ENCODE assay signal across 29 cellular contexts in the genomic region with DNA sequence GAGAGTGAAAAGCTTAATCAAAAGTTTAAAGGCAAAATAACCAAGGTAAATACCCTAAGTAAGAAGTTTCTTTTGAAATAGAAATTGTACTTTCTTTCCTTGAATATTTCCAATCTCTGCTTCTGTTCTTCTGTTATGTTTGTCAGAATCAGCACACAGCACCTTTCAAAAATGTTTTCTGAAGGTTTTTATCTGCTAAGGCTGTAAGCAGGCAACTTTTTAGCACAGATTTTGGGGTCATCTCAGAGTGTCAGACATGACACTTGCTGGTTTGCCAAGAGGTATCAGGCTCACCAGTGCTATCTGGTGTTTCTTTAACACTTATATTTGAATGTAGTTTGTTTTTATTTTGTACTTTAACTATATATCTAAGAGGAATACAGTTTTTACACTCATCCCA.
DNase-seq lines count a peak whose midpoint lies in the region; ATAC-seq, FAIRE-seq and TF ChIP-seq lines count a peak whose summit lies in the region.
"Had no signal": no experiment of that assay in that cellular context is flagged by ENCODE, and none has a peak within 500 bp of the region (broad histone marks: within the 10 kb centered on the region; RNA-seq: fewer than 3 reads in every experiment).

No MANE protein-coding gene starts in this region.

- no peaks in the 10 kb centered on the region for H3K27me3 Mint-ChIP-seq in T-helper 1 cell treated with Interleukin-12 subunit alpha and Interleukin-12 subunit beta and Interleukin-4 antibody, amounts not matched to agents 30 μg/mL and 1 μg/mL, for 36 hours (ENCODE audit: low read depth)
- H3K27me3 Mint-ChIP-seq in chondrocyte (ENCODE audit: low read depth): no peaks in the 10 kb centered on the region
- H3K27me3 Mint-ChIP-seq in CD14-positive monocyte (ENCODE audit: low read depth in 3 of 3): no peaks in the 10 kb centered on the region
- H3K27me3 Mint-ChIP-seq in activated naive CD8-positive, alpha-beta T cell treated with anti-CD3 and anti-CD28 coated beads, Interleukin-2, amount 50 U/mL, for 24 hours: no peaks in the 10 kb centered on the region
- H3K27me3 Mint-ChIP-seq: effector memory CD8-positive, alpha-beta T cell; progenitor cell of endocrine pancreas; stimulated activated naive CD8-positive, alpha-beta T cell treated with anti-CD3 and anti-CD28 coated beads, Interleukin-15, amount 100 ng/mL, for 72 hours had no signal

- no peak overlapping the region for H3K4ac ChIP-seq in trophoblast cell (ENCODE audit: low read depth, low read length)

- no peaks in the 10 kb centered on the region for H3K9me3 ChIP-seq in trophoblast cell (ENCODE audit: insufficient read depth, low read depth, low read length)
- H3K9me3 ChIP-seq in effector memory CD4-positive, alpha-beta T cell (ENCODE audit: control insufficient read depth, low read length): no peaks in the 10 kb centered on the region
- H3K9me3 ChIP-seq: adrenal gland, esophagus squamous epithelium, lower lobe of right lung, thyroid gland had no signal

- peaks cover 61% of the 10 kb centered on the region for H3K4me1 Mint-ChIP-seq in T-helper 1 cell treated with Interleukin-12 subunit alpha and Interleukin-12 subunit beta and Interleukin-4 antibody, amounts not matched to agents 30 μg/mL and 1 μg/mL, for 36 hours (ENCODE audit: low read depth)
- H3K4me1 Mint-ChIP-seq in chondrocyte (ENCODE audit: low read depth) (peaks cover 72% of the 10 kb centered on the region), CD14-positive monocyte (peaks cover 3% of the 10 kb centered on the region)
- H3K4me1 Mint-ChIP-seq in activated naive CD8-positive, alpha-beta T cell treated with anti-CD3 and anti-CD28 coated beads, Interleukin-2, amount 50 U/mL, for 24 hours: peaks cover 63% of the 10 kb centered on the region

- DNase-seq in T-helper 1 cell (no peak), RCC 7860 (ENCODE audit: low spot score) (peak; percentile 3), chondrocyte (ENCODE audit: low spot score) (no peak), trophoblast cell (no peak), CD14-positive monocyte (ENCODE audit: low spot score) (no peak)
- DNase-seq in activated naive CD8-positive, alpha-beta T cell treated with anti-CD3 and anti-CD28 coated beads, Interleukin-2, amount 50 U/mL, for 24 hours: no peak
- DNase-seq in effector memory CD4-positive, alpha-beta T cell: no peak
- DNase-seq: activated CD8-positive, alpha-beta memory T cell treated with anti-CD3 and anti-CD28 coated beads, Interleukin-2, amount 50 U/mL, for 48 hours; adrenal gland; CD8-positive, alpha-beta T cell; DMS153; effector memory CD8-positive, alpha-beta T cell; esophagus squamous epithelium; GDM1; kidney; lower lobe of right lung; MM.1S; NCI-H1417 treated with DMSO at 0.1 percent for 48 hours; stimulated activated CD4-positive, alpha-beta T cell treated with anti-CD3 and anti-CD28 coated beads, Interleukin-15, amount 100 ng/mL, for 24 hours; stimulated activated naive CD8-positive, alpha-beta T cell treated with anti-CD3 and anti-CD28 coated beads, Interleukin-15, amount 100 ng/mL, for 72 hours; thyroid gland had no signal

- peaks cover 36% of the 10 kb centered on the region for H3K36me3 Mint-ChIP-seq in T-helper 1 cell treated with Interleukin-12 subunit alpha and Interleukin-12 subunit beta and Interleukin-4 antibody, amounts not matched to agents 30 μg/mL and 1 μg/mL, for 36 hours (ENCODE audit: low read depth)
- H3K36me3 Mint-ChIP-seq in chondrocyte (ENCODE audit: low read depth) (peaks cover 6% of the 10 kb centered on the region), CD14-positive monocyte (peaks cover 4% of the 10 kb centered on the region in 2 donors)
- H3K36me3 Mint-ChIP-seq in activated naive CD8-positive, alpha-beta T cell treated with anti-CD3 and anti-CD28 coated beads, Interleukin-2, amount 50 U/mL, for 24 hours (ENCODE audit: low read depth): peaks cover 64% of the 10 kb centered on the region

- peak overlapping the region; percentile 33 for H3K27ac ChIP-seq in trophoblast cell (ENCODE audit: low read depth, low read length)
- no peak overlapping the region for H3K27ac ChIP-seq in effector memory CD4-positive, alpha-beta T cell (ENCODE audit: insufficient read depth, low read length, poor library complexity, severe bottlenecking)
- H3K27ac ChIP-seq: 22Rv1, adrenal gland, esophagus squamous epithelium, lower lobe of right lung, VCaP had no signal

- TF ChIP-seq CTCF in chondrocyte (IDR thresholded peaks at IDR 0.05): no peak
- TF ChIP-seq CTCF in CD14-positive monocyte (IDR thresholded peaks at IDR 0.05): no peak

- H2AK5ac ChIP-seq in trophoblast cell (ENCODE audit: low read length): no peak overlapping the region

- H4K8ac ChIP-seq in trophoblast cell (ENCODE audit: low read depth, low read length): no peak overlapping the region

- no peak for ATAC-seq in activated naive CD8-positive, alpha-beta T cell treated with anti-CD3 and anti-CD28 coated beads, Interleukin-2, amount 50 U/mL, for 24 hours
- ATAC-seq: CD8-positive, alpha-beta T cell; effector memory CD8-positive, alpha-beta T cell; lower lobe of right lung; sciatic nerve; stimulated activated naive CD8-positive, alpha-beta T cell treated with anti-CD3 and anti-CD28 coated beads, Interleukin-15, amount 100 ng/mL, for 72 hours had no signal

- H3K9ac ChIP-seq in trophoblast cell (ENCODE audit: low read length): no peak overlapping the region

- H3K4me3 ChIP-seq in trophoblast cell (ENCODE audit: low read depth, low read length): no peak overlapping the region
- H3K4me3 ChIP-seq in effector memory CD4-positive, alpha-beta T cell (ENCODE audit: insufficient read depth, low read depth, low read length, poor library complexity, severe bottlenecking): no peak overlapping the region
- H3K4me3 ChIP-seq: adrenal gland, esophagus squamous epithelium, lower lobe of right lung, thyroid gland had no signal

- no peak overlapping the region for H2AFZ ChIP-seq in trophoblast cell (ENCODE audit: insufficient read depth, low read length, poor library complexity)

- FAIRE-seq in RCC 7860 (lab: Jason Lieb, UNC): peak; percentile 2
- FAIRE-seq: colon, GM18507, kidney had no signal

- intact Hi-C loops in CD14-positive monocyte (cut with micrococcal nuclease): no loop called here

- no peak overlapping the region for H3K14ac ChIP-seq in trophoblast cell (ENCODE audit: low read length)

- H3K79me1 ChIP-seq in trophoblast cell (ENCODE audit: low read length): peaks cover 6% of the 10 kb centered on the region

- H3K23ac ChIP-seq in trophoblast cell (ENCODE audit: low read length): no peak overlapping the region

- H3K4me2 ChIP-seq in trophoblast cell (ENCODE audit: low read length): no peak overlapping the region

- peak overlapping the region; percentile 33 for H3K27ac Mint-ChIP-seq in T-helper 1 cell treated with Interleukin-12 subunit alpha and Interleukin-12 subunit beta and Interleukin-4 antibody, amounts not matched to agents 30 μg/mL and 1 μg/mL, for 36 hours
- H3K27ac Mint-ChIP-seq in chondrocyte (ENCODE audit: unreplicated experiment) (peak overlapping the region; percentile 15), CD14-positive monocyte (no peak overlapping the region)
- H3K27ac Mint-ChIP-seq in activated naive CD8-positive, alpha-beta T cell treated with anti-CD3 and anti-CD28 coated beads, Interleukin-2, amount 50 U/mL, for 24 hours: no peak overlapping the region
- H3K27ac Mint-ChIP-seq: CD8-positive, alpha-beta T cell; effector memory CD8-positive, alpha-beta T cell; progenitor cell of endocrine pancreas had no signal

- no peaks in the 10 kb centered on the region for H3K27me3 ChIP-seq in trophoblast cell (ENCODE audit: insufficient read depth, low read length)
- no peaks in the 10 kb centered on the region for H3K27me3 ChIP-seq in effector memory CD4-positive, alpha-beta T cell (replicated peaks; ENCODE audit: control insufficient read depth, insufficient read depth, low read length, poor library complexity, severe bottlenecking)
- H3K27me3 ChIP-seq: adrenal gland, esophagus squamous epithelium, thyroid gland had no signal

- no peak overlapping the region for H3K18ac ChIP-seq in trophoblast cell (ENCODE audit: low read length)

- H2BK12ac ChIP-seq in trophoblast cell (ENCODE audit: low read length): no peak overlapping the region

- no peaks in the 10 kb centered on the region for H3K36me3 ChIP-seq in trophoblast cell (ENCODE audit: control insufficient read depth in 1 of 2, insufficient read depth in 2 of 2, low read length in 2 of 2)
- H3K36me3 ChIP-seq in effector memory CD4-positive, alpha-beta T cell (ENCODE audit: control insufficient read depth, insufficient read depth, low read length): no peaks in the 10 kb centered on the region
- H3K36me3 ChIP-seq: adrenal gland, esophagus squamous epithelium, lower lobe of right lung, thyroid gland had no signal

- H3K79me2 ChIP-seq in trophoblast cell (ENCODE audit: control insufficient read depth, insufficient read depth, low read length, poor library complexity): no peaks in the 10 kb centered on the region

- H3K4me3 Mint-ChIP-seq in T-helper 1 cell treated with Interleukin-12 subunit alpha and Interleukin-12 subunit beta and Interleukin-4 antibody, amounts not matched to agents 30 μg/mL and 1 μg/mL, for 36 hours: no peak overlapping the region
- H3K4me3 Mint-ChIP-seq in chondrocyte (ENCODE audit: unreplicated experiment) (no peak overlapping the region), CD14-positive monocyte (no peak overlapping the region)
- H3K4me3 Mint-ChIP-seq in activated naive CD8-positive, alpha-beta T cell treated with anti-CD3 and anti-CD28 coated beads, Interleukin-2, amount 50 U/mL, for 24 hours: no peak overlapping the region
- H3K4me3 Mint-ChIP-seq: CD8-positive, alpha-beta T cell; effector memory CD8-positive, alpha-beta T cell; neural crest cell; stimulated activated naive CD8-positive, alpha-beta T cell treated with anti-CD3 and anti-CD28 coated beads, Interleukin-15, amount 100 ng/mL, for 72 hours had no signal

- H2BK5ac ChIP-seq in trophoblast cell (ENCODE audit: low read depth, low read length, poor library complexity): no peak overlapping the region

- H4K91ac ChIP-seq in trophoblast cell (ENCODE audit: low read depth, low read length): no peak overlapping the region

- peaks cover 5% of the 10 kb centered on the region for H3K9me3 Mint-ChIP-seq in T-helper 1 cell treated with Interleukin-12 subunit alpha and Interleukin-12 subunit beta and Interleukin-4 antibody, amounts not matched to agents 30 μg/mL and 1 μg/mL, for 36 hours
- peaks cover 7% of the 10 kb centered on the region for H3K9me3 Mint-ChIP-seq in chondrocyte (ENCODE audit: low read depth)
- H3K9me3 Mint-ChIP-seq in CD14-positive monocyte: peaks cover 0 to 2% (median 0%) of the 10 kb centered on the region in 7 donors
- peaks cover 16% of the 10 kb centered on the region for H3K9me3 Mint-ChIP-seq in activated naive CD8-positive, alpha-beta T cell treated with anti-CD3 and anti-CD28 coated beads, Interleukin-2, amount 50 U/mL, for 24 hours
- H3K9me3 Mint-ChIP-seq: CD8-positive, alpha-beta T cell; effector memory CD8-positive, alpha-beta T cell had no signal

- H3K4me1 ChIP-seq in trophoblast cell (ENCODE audit: control insufficient read depth in 1 of 2, insufficient read depth in 2 of 2, low read length in 2 of 2): peaks cover 4 to 9% of the 10 kb centered on the region in 2 experiments
- H3K4me1 ChIP-seq in effector memory CD4-positive, alpha-beta T cell (ENCODE audit: control insufficient read depth, insufficient read depth, low read length, poor library complexity, severe bottlenecking): no peaks in the 10 kb centered on the region
- H3K4me1 ChIP-seq: esophagus squamous epithelium, lower lobe of right lung had no signal

- no peak overlapping the region for H4K12ac ChIP-seq in trophoblast cell (ENCODE audit: low read depth, low read length)

- H2BK120ac ChIP-seq in trophoblast cell (ENCODE audit: insufficient read depth, low read length, poor library complexity): peak overlapping the region; percentile 43

Comparison
In these comparisons a context has a peak if more than half of its experiments do, and no peak if none do; other contexts are left out.
1. H3K27ac Mint-ChIP-seq: peak in T-helper 1 cell treated with Interleukin-12 subunit alpha and Interleukin-12 subunit beta and Interleukin-4 antibody, amounts not matched to agents 30 μg/mL and 1 μg/mL, for 36 hours (single experiment) and chondrocyte (single experiment); none in CD14-positive monocyte (0 of 7) and activated naive CD8-positive, alpha-beta T cell treated with anti-CD3 and anti-CD28 coated beads, Interleukin-2, amount 50 U/mL, for 24 hours (single experiment).